ENCODE assay signal across 25 cellular contexts in the genomic region with DNA sequence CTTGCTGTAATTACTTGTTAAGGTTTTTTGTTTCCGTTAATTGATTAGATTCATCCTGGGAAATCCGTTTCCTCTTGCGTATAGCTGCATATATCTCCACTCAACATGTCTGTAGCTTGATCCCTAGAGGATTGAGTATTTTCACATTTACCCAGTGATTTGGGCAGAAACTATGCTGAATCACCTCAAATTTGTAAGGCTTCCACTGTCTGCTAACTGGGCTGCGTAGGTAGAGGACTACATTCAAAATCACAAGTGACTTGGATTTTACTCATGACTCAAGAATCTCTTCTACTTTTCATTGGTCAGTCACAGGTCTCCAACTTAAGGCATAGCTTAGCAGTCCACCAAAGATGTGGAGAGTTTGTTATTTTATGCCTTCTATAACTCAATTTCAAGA.
"Had no signal": no experiment of that assay in that cellular context is flagged by ENCODE, and none has a peak within 500 bp of the region (broad histone marks: within the 10 kb centered on the region; RNA-seq: fewer than 3 reads in every experiment).

No MANE protein-coding gene starts in this region.

- ATAC-seq: natural killer cell; pancreas; right cardiac atrium; sciatic nerve; stimulated activated naive B cell treated with anti-CD40 and anti-IgM and Interleukin-4, amounts not matched to agents 10 μg/mL and 1 μg/mL and 100 μg/mL, for 72 hours; stimulated activated naive CD8-positive, alpha-beta T cell treated with anti-CD3 and anti-CD28 coated beads, Interleukin-15, Interleukin-2, amounts not matched to agents 100 U/mL and 50 U/mL, for 24 hours had no signal

- DNase-seq: hypothalamus; immature natural killer cell; kidney; left ventricle myocardium inferior; mesendoderm; naive B cell; natural killer cell; pancreas; posterior cingulate gyrus; retina; right cardiac atrium; stimulated activated CD4-positive, alpha-beta T cell treated with anti-CD3 and anti-CD28 coated beads, Interleukin-12 subunit alpha, Interleukin-12 subunit beta, amount 100 ng/mL, for 4 hours; stimulated activated CD4-positive, alpha-beta T cell treated with anti-CD3 and anti-CD28 coated beads, Interleukin-15, amount 100 ng/mL, for 24 hours; stimulated activated CD4-positive, alpha-beta T cell treated with anti-CD3 and anti-CD28 coated beads, Interleukin-2, amount 100 ng/mL, for 24 hours; stimulated activated CD4-positive, alpha-beta T cell treated with anti-CD3 and anti-CD28 coated beads, Interleukin-4, amount 100 ng/mL, for 1 hour; stimulated activated naive B cell treated with anti-CD40 and anti-IgM and Interleukin-4, amounts not matched to agents 10 μg/mL and 1 μg/mL and 100 μg/mL, for 72 hours; stimulated activated naive CD8-positive, alpha-beta T cell treated with anti-CD3 and anti-CD28 coated beads, Interleukin-15, Interleukin-2, amounts not matched to agents 100 U/mL and 50 U/mL, for 24 hours; stomach; testis; thyroid gland; trophoblast cell; uterus had no signal

- H3K4me3 ChIP-seq: left ventricle myocardium inferior, lung, pancreas, prostate gland, stomach, testis, thyroid gland, uterus had no signal
